In genomic region chr16:57127037-57127763, GRCh38 we compare ENCODE assay signal across 17 cellular contexts. TPM values are rescaled to one million over a fixed set of nuclear protein-coding genes. Genes with fewer than 3 reads are reported as not detected.
DNase-seq lines count a peak whose midpoint lies in the region; ATAC-seq and TF ChIP-seq lines count a peak whose summit lies in the region.
"Had no signal": no experiment of that assay in that cellular context is flagged by ENCODE, and none has a peak within 500 bp of the region (broad histone marks: within the 10 kb centered on the region; RNA-seq: fewer than 3 reads in every experiment).

No MANE protein-coding gene starts in this region.

- H3K27me3 ChIP-seq in tibial nerve = no peaks in the 10 kb centered on the region
- H3K27me3 ChIP-seq: brain microvascular endothelial cell, pancreas had no signal

- no peaks in the 10 kb centered on the region for H3K27me3 Mint-ChIP-seq in activated CD4-positive, alpha-beta T cell treated with anti-CD3 and anti-CD28 coated beads, Interleukin-2, amount 10 ng/mL, durations not matched to agents 7 days and 5 days
- H3K27me3 Mint-ChIP-seq in activated T-helper 1 cell treated with anti-CD3 and anti-CD28 coated beads, Interleukin-12 subunit alpha, Interleukin-12 subunit beta, Interleukin-2, Interleukin-4 antibody, amounts not matched to agents 30 ng/mL and 10 ng/mL and 1 ng/mL, durations not matched to agents 14 hours and 24 hours and 36 hours (ENCODE audit: insufficient read depth) = no peaks in the 10 kb centered on the region

- H3K4me3 ChIP-seq in tibial nerve = no peak overlapping the region
- H3K4me3 ChIP-seq: HAP-1, pancreas had no signal

- peaks cover 0 to 33% (median 2%) of the 10 kb centered on the region in 4 donors for H3K4me1 ChIP-seq in tibial nerve
- H3K4me1 ChIP-seq: HAP-1, pancreas had no signal

- H3K4me1 Mint-ChIP-seq in activated CD4-positive, alpha-beta T cell treated with anti-CD3 and anti-CD28 coated beads, Interleukin-2, amount 10 ng/mL, durations not matched to agents 7 days and 5 days = peaks cover 82% of the 10 kb centered on the region
- H3K4me1 Mint-ChIP-seq in activated T-helper 1 cell treated with anti-CD3 and anti-CD28 coated beads, Interleukin-12 subunit alpha, Interleukin-12 subunit beta, Interleukin-2, Interleukin-4 antibody, amounts not matched to agents 30 ng/mL and 10 ng/mL and 1 ng/mL, durations not matched to agents 14 hours and 24 hours and 36 hours (ENCODE audit: low read depth) = peaks cover 61% of the 10 kb centered on the region
- H3K4me1 Mint-ChIP-seq: endodermal cell had no signal

- TF ChIP-seq CTCF in tibial nerve (IDR thresholded peaks at IDR 0.05) = no peak

- TF ChIP-seq POLR2A in GM18505 (IDR thresholded peaks at IDR 0.05; ENCODE audit: borderline replicate concordance, extremely low read depth, insufficient read depth, insufficient read length) (no peak), tibial nerve (IDR thresholded peaks at IDR 0.05) (no peak)

- H3K9me3 Mint-ChIP-seq in activated CD4-positive, alpha-beta T cell treated with anti-CD3 and anti-CD28 coated beads, Interleukin-2, amount 10 ng/mL, durations not matched to agents 7 days and 5 days = peaks cover 3% of the 10 kb centered on the region
- no peaks in the 10 kb centered on the region for H3K9me3 Mint-ChIP-seq in activated T-helper 1 cell treated with anti-CD3 and anti-CD28 coated beads, Interleukin-12 subunit alpha, Interleukin-12 subunit beta, Interleukin-2, Interleukin-4 antibody, amounts not matched to agents 30 ng/mL and 10 ng/mL and 1 ng/mL, durations not matched to agents 14 hours and 24 hours and 36 hours
- H3K9me3 Mint-ChIP-seq: endodermal cell had no signal

- no peak for DNase-seq in activated CD4-positive, alpha-beta T cell treated with anti-CD3 and anti-CD28 coated beads, Interleukin-2, amount 10 ng/mL, durations not matched to agents 7 days and 5 days
- no peak for DNase-seq in activated CD4-positive, alpha-beta T cell treated with anti-CD3 and anti-CD28 coated beads, Interleukin-2, amount 50 U/mL, for 4 hours
- no peak for DNase-seq in activated T-helper 1 cell treated with anti-CD3 and anti-CD28 coated beads, Interleukin-12 subunit alpha, Interleukin-12 subunit beta, Interleukin-2, Interleukin-4 antibody, amounts not matched to agents 30 ng/mL and 10 ng/mL and 1 ng/mL, durations not matched to agents 14 hours and 24 hours and 36 hours (ENCODE audit: low spot score)
- DNase-seq in stimulated activated CD8-positive, alpha-beta memory T cell treated with anti-CD3 and anti-CD28 coated beads, Interleukin-4, amount 100 ng/mL, for 48 hours = peak; percentile 50
- no peak for DNase-seq in 8988T
- DNase-seq in tibial nerve (ENCODE audit: low spot score in 2 of 2) = no peak
- DNase-seq: activated CD8-positive, alpha-beta memory T cell treated with anti-CD3 and anti-CD28 coated beads, Interleukin-2, amount 50 U/mL, for 48 hours; brain microvascular endothelial cell; endodermal cell; mesenchymal stem cell; NCI-H1417 treated with DMSO at 0.1 percent for 48 hours; NCI-H526; stimulated activated CD4-positive, alpha-beta T cell treated with anti-CD3 and anti-CD28 coated beads, Interleukin-15, amount 100 ng/mL, for 24 hours had no signal

- peak overlapping the region; percentile 68 for H3K27ac Mint-ChIP-seq in activated CD4-positive, alpha-beta T cell treated with anti-CD3 and anti-CD28 coated beads, Interleukin-2, amount 10 ng/mL, durations not matched to agents 7 days and 5 days
- peak overlapping the region; percentile 57 for H3K27ac Mint-ChIP-seq in activated T-helper 1 cell treated with anti-CD3 and anti-CD28 coated beads, Interleukin-12 subunit alpha, Interleukin-12 subunit beta, Interleukin-2, Interleukin-4 antibody, amounts not matched to agents 30 ng/mL and 10 ng/mL and 1 ng/mL, durations not matched to agents 14 hours and 24 hours and 36 hours
- H3K27ac Mint-ChIP-seq: endodermal cell had no signal

- H3K27ac ChIP-seq in tibial nerve = peak overlapping the region in 2 of 4 donors; percentile 92 to 95
- H3K27ac ChIP-seq: brain microvascular endothelial cell, pancreas had no signal

- 86 to 95% methylated on average over 4 to 5 of the region's 5 CpGs for WGBS in tibial nerve, 2 donors

- H3K9me3 ChIP-seq in tibial nerve = no peaks in the 10 kb centered on the region
- H3K9me3 ChIP-seq: HAP-1, pancreas had no signal

- POLR2A ChIA-PET in activated CD4-positive, alpha-beta T cell treated with anti-CD3 and anti-CD28 coated beads, Interleukin-2, amount 10 ng/mL, durations not matched to agents 7 days and 5 days (lab: Charles Lee) = no interaction called here

- H3K4me3 Mint-ChIP-seq in activated CD4-positive, alpha-beta T cell treated with anti-CD3 and anti-CD28 coated beads, Interleukin-2, amount 10 ng/mL, durations not matched to agents 7 days and 5 days = no peak overlapping the region
- H3K4me3 Mint-ChIP-seq in activated T-helper 1 cell treated with anti-CD3 and anti-CD28 coated beads, Interleukin-12 subunit alpha, Interleukin-12 subunit beta, Interleukin-2, Interleukin-4 antibody, amounts not matched to agents 30 ng/mL and 10 ng/mL and 1 ng/mL, durations not matched to agents 14 hours and 24 hours and 36 hours = no peak overlapping the region
- H3K4me3 Mint-ChIP-seq: endodermal cell had no signal

- intact Hi-C loops in activated T-helper 1 cell treated with anti-CD3 and anti-CD28 coated beads, Interleukin-12 subunit alpha, Interleukin-12 subunit beta, Interleukin-2, Interleukin-4 antibody, amounts not matched to agents 30 ng/mL and 10 ng/mL and 1 ng/mL, durations not matched to agents 14 hours and 24 hours and 36 hours (cut with micrococcal nuclease) = no loop called here

- CTCF ChIA-PET in activated CD4-positive, alpha-beta T cell treated with anti-CD3 and anti-CD28 coated beads, Interleukin-2, amount 10 ng/mL, durations not matched to agents 7 days and 5 days (lab: Charles Lee) = interaction anchor here (0.5 to 3.2 kb wide), 10 partner anchors 8 to 443 kb away, joined by 3 to 12 read pairs (median 3); partner anchors contain the start of gene CPNE2

- H3K36me3 ChIP-seq in tibial nerve = peaks cover 0 to 69% (median 0%) of the 10 kb centered on the region in 3 donors
- H3K36me3 ChIP-seq: brain microvascular endothelial cell, HAP-1, pancreas had no signal

- no peak for TF ChIP-seq EP300 in tibial nerve (IDR thresholded peaks at IDR 0.05)

- peak; percentile 52 for ATAC-seq in HG02610 (IDR thresholded peaks at IDR 0.05; ENCODE audit: unreplicated experiment)
- ATAC-seq in GM18505 (IDR thresholded peaks at IDR 0.05; ENCODE audit: unreplicated experiment) = no peak
- ATAC-seq: pancreas had no signal

- peaks cover 6% of the 10 kb centered on the region for H3K36me3 Mint-ChIP-seq in activated CD4-positive, alpha-beta T cell treated with anti-CD3 and anti-CD28 coated beads, Interleukin-2, amount 10 ng/mL, durations not matched to agents 7 days and 5 days (ENCODE audit: low read depth)
- peaks cover 4% of the 10 kb centered on the region for H3K36me3 Mint-ChIP-seq in activated T-helper 1 cell treated with anti-CD3 and anti-CD28 coated beads, Interleukin-12 subunit alpha, Interleukin-12 subunit beta, Interleukin-2, Interleukin-4 antibody, amounts not matched to agents 30 ng/mL and 10 ng/mL and 1 ng/mL, durations not matched to agents 14 hours and 24 hours and 36 hours (ENCODE audit: low read depth)

RNA-seq across cellular contexts. Expression of gene CPNE2, which starts 34.8 kb away (rescaled TPM):
- total RNA-seq in activated CD4-positive, alpha-beta T cell treated with anti-CD3 and anti-CD28 coated beads, Interleukin-2, amount 10 ng/mL, durations not matched to agents 7 days and 5 days = 1 to 10 TPM; 3.1 to 3.6 TPM
- 3.7 and 4.6 TPM in 2 replicates for total RNA-seq in activated T-helper 1 cell treated with anti-CD3 and anti-CD28 coated beads, Interleukin-12 subunit alpha, Interleukin-12 subunit beta, Interleukin-2, Interleukin-4 antibody, amounts not matched to agents 30 ng/mL and 10 ng/mL and 1 ng/mL, durations not matched to agents 14 hours and 24 hours and 36 hours
- total RNA-seq in tibial nerve = 10 to 100 TPM; 32.7 to 58.8 (median 46.0) TPM

RNA-seq across cellular contexts. Expression of gene PSME3IP1, which starts 58.6 kb away (rescaled TPM):
- 100 to 1,000 TPM; 115 to 137 TPM for total RNA-seq in activated CD4-positive, alpha-beta T cell treated with anti-CD3 and anti-CD28 coated beads, Interleukin-2, amount 10 ng/mL, durations not matched to agents 7 days and 5 days
- total RNA-seq in activated T-helper 1 cell treated with anti-CD3 and anti-CD28 coated beads, Interleukin-12 subunit alpha, Interleukin-12 subunit beta, Interleukin-2, Interleukin-4 antibody, amounts not matched to agents 30 ng/mL and 10 ng/mL and 1 ng/mL, durations not matched to agents 14 hours and 24 hours and 36 hours = 116 and 124 TPM in 2 replicates
- total RNA-seq in tibial nerve = 100 to 1,000 TPM in 1 of 4 donors, 10 to 100 TPM in 3; 58.4 to 100 (median 69.7) TPM

RNA-seq across cellular contexts. Expression of gene RSPRY1, which starts 58.9 kb away (rescaled TPM):
- total RNA-seq in activated CD4-positive, alpha-beta T cell treated with anti-CD3 and anti-CD28 coated beads, Interleukin-2, amount 10 ng/mL, durations not matched to agents 7 days and 5 days = 10 to 100 TPM; 32.2 to 34.2 TPM
- 36.0 and 36.5 TPM in 2 replicates for total RNA-seq in activated T-helper 1 cell treated with anti-CD3 and anti-CD28 coated beads, Interleukin-12 subunit alpha, Interleukin-12 subunit beta, Interleukin-2, Interleukin-4 antibody, amounts not matched to agents 30 ng/mL and 10 ng/mL and 1 ng/mL, durations not matched to agents 14 hours and 24 hours and 36 hours
- total RNA-seq in tibial nerve = 10 to 100 TPM; 20.4 to 28.5 (median 24.6) TPM
